9 cellular contexts compared by ENCODE assay signal in genomic region chr2:215205787-215206186, GRCh38.
"Had no signal": no experiment of that assay in that cellular context is flagged by ENCODE, and none has a peak within 500 bp of the region (broad histone marks: within the 10 kb centered on the region; RNA-seq: fewer than 3 reads in every experiment).

No MANE protein-coding gene starts in this region.

- H3K36me3 ChIP-seq: HAP-1 had no signal

- DNase-seq: GM23248, GOT3, H7, HFFc6, IMR-90, KG1 had no signal

- H2AFZ ChIP-seq: GM23248 had no signal

- ATAC-seq: HCT116, K562 had no signal

- H3K9ac ChIP-seq: GM23248 had no signal

- H3K4me3 ChIP-seq: GM23248, HAP-1, K562 had no signal

- H3K27ac ChIP-seq: GM23248 had no signal

- H3K4me1 ChIP-seq: HAP-1 had no signal
